Comparison of ENCODE assay signal across 8 cellular contexts in the genomic region with DNA sequence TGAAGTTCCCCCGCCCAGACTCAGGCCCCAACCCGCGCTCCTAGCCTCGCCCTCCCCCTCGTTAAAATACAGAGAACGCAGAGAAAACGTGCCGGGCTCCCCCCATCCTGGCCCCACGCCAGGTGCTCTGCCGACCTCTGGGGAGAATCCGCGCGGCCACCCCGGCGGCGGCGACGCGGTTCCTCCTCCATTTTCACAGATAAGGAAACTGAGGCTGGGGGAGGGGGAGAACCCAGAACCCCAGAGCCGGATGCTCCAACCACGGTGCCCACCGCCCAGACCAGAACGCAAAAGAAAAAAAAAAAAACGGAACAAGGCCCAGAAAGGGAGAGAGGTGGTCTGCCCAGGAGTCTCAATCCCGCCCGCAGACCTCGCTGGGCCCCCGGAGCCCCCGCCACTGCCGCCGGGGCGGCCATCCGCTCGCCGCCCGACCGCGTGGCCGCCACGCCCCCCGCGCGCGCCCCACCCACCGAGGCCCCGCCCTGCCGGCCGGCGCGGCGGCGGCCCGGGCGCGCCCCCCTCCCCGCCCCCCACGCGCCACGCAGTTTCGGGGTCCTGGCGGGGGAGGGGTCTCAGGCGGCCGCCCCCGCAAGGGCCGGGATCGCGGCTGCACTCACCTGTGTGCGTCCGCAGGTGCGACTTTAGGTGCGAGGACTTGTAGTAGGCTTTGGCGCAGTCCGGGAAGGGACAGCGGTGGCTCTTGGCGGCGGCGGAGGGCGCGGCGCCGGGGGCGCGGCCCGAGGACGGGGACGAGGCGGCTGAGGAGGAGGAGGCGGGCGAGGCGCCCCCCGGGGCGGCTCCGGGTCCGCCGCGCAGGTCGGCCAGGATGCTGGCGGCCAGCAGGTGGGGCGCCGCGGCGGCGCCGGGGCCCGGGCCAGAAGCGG. TPM values are rescaled to one million over a fixed set of nuclear protein-coding genes. Genes with fewer than 3 reads are reported as not detected.
DNase-seq lines count a peak whose midpoint lies in the region; ATAC-seq and TF ChIP-seq lines count a peak whose summit lies in the region.

No MANE protein-coding gene starts in this region.

- 0 to 1% methylated on average over 15 to 33 of the region's 106 CpGs for WGBS in thyroid gland, 2 donors

- no peaks in the 10 kb centered on the region for H3K9me3 ChIP-seq in thyroid gland

- no peak for TF ChIP-seq POLR2A in thyroid gland (IDR thresholded peaks at IDR 0.05)

- H3K4me1 Mint-ChIP-seq in T-helper 2 cell treated with Interferon-gamma antibody and Interleukin-4, amounts not matched to agents 5 μg/mL and 100 μg/mL, for 36 hours (ENCODE audit: low read depth), result peaks cover 8% of the 10 kb centered on the region
- H3K4me1 Mint-ChIP-seq in mesothelial cell of epicardium, result peaks cover 28% of the 10 kb centered on the region

- peak overlapping the region; percentile 95 for H3K27ac Mint-ChIP-seq in T-helper 2 cell treated with Interferon-gamma antibody and Interleukin-4, amounts not matched to agents 5 μg/mL and 100 μg/mL, for 36 hours
- peak overlapping the region; percentile 87 for H3K27ac Mint-ChIP-seq in mesothelial cell of epicardium

- H3K36me3 Mint-ChIP-seq in T-helper 2 cell treated with Interferon-gamma antibody and Interleukin-4, amounts not matched to agents 5 μg/mL and 100 μg/mL, for 36 hours (ENCODE audit: low read depth), result peaks cover 3% of the 10 kb centered on the region
- H3K36me3 Mint-ChIP-seq in mesothelial cell of epicardium, result no peaks in the 10 kb centered on the region

- DNase-seq in NCI-H1436 (lab: John Stamatoyannopoulos, UW) (peak; percentile 21), NCI-H1436 treated with DMSO at 0.1 percent for 48 hours (lab: John Stamatoyannopoulos, UW) (no peak), caudate nucleus (lab: John Stamatoyannopoulos, UW) (peak in 2 of 61 donors; percentile 11 to 32), mesothelial cell of epicardium (ENCODE audit: low spot score in 2 of 2, unreplicated experiment in 2 of 2) (no peak), thyroid gland (peak; percentile 22 to 32), epidermal melanocyte (ENCODE audit: insufficient read length, low spot score) (no peak)
- peak; percentile 60 for DNase-seq in T-helper 2 cell treated with Interferon-gamma antibody and Interleukin-4, amounts not matched to agents 5 μg/mL and 100 μg/mL, for 36 hours (ENCODE audit: low spot score)

- peak; percentile 2 for ATAC-seq in HG03108 (IDR thresholded peaks at IDR 0.05; ENCODE audit: unreplicated experiment)

- H3K27me3 Mint-ChIP-seq in T-helper 2 cell treated with Interferon-gamma antibody and Interleukin-4, amounts not matched to agents 5 μg/mL and 100 μg/mL, for 36 hours (ENCODE audit: low read depth), result no peaks in the 10 kb centered on the region
- peaks cover 13% of the 10 kb centered on the region for H3K27me3 Mint-ChIP-seq in mesothelial cell of epicardium (ENCODE audit: low read depth)

- peaks cover 27 to 44% of the 10 kb centered on the region in 2 donors for H3K4me1 ChIP-seq in thyroid gland

- no peaks in the 10 kb centered on the region for H3K36me3 ChIP-seq in thyroid gland

- H3K27me3 ChIP-seq in thyroid gland, result no peaks in the 10 kb centered on the region

- H3K27ac ChIP-seq in caudate nucleus (ENCODE audit: low read depth, low read length) (peak overlapping the region; percentile 40), thyroid gland (peak overlapping the region in 1 of 3 donors; percentile 52)

- intact Hi-C loops in thyroid gland (cut with DNase I), result no loop called here

- H3K4me3 ChIP-seq in thyroid gland (replicated peaks in 1 of 3), result peak overlapping the region; percentile 19 to 72 (median 37)

- H3K4me3 Mint-ChIP-seq in T-helper 2 cell treated with Interferon-gamma antibody and Interleukin-4, amounts not matched to agents 5 μg/mL and 100 μg/mL, for 36 hours, result peak overlapping the region; percentile 96
- peak overlapping the region; percentile 91 for H3K4me3 Mint-ChIP-seq in mesothelial cell of epicardium

- H3K9me3 Mint-ChIP-seq in T-helper 2 cell treated with Interferon-gamma antibody and Interleukin-4, amounts not matched to agents 5 μg/mL and 100 μg/mL, for 36 hours, result no peaks in the 10 kb centered on the region
- no peaks in the 10 kb centered on the region for H3K9me3 Mint-ChIP-seq in mesothelial cell of epicardium

- TF ChIP-seq CTCF in mesothelial cell of epicardium (IDR thresholded peaks at IDR 0.05; ENCODE audit: unreplicated experiment) (no peak), thyroid gland (IDR thresholded peaks at IDR 0.05) (no peak)

RNA-seq across cellular contexts. Expression of gene KLF16, which starts 0.7 kb away (rescaled TPM):
- total RNA-seq in mesothelial cell of epicardium (22.0 to 24.1 TPM (median 23.5 TPM) in 3 replicates), thyroid gland (1 to 10 TPM; 1.8 to 6.4 (median 3.4) TPM)

RNA-seq across cellular contexts. Expression of gene REXO1, which starts 14.4 kb away (rescaled TPM):
- total RNA-seq in mesothelial cell of epicardium, result 41.6 to 46.6 TPM (median 44.3 TPM) in 3 replicates
- total RNA-seq in thyroid gland, result 10 to 100 TPM; 14.0 to 21.8 (median 17.2) TPM

RNA-seq across cellular contexts. Expression of gene ABHD17A, which starts 22.6 kb away (rescaled TPM):
- total RNA-seq in mesothelial cell of epicardium (59.4 to 67.2 TPM (median 62.0 TPM) in 3 replicates), thyroid gland (100 to 1,000 TPM in 1 of 4 donors, 10 to 100 TPM in 3; 86.8 to 134 (median 91.4) TPM)

RNA-seq across cellular contexts. Expression of gene ADAT3, which starts 42.5 kb away (rescaled TPM):
- total RNA-seq in mesothelial cell of epicardium (14.2 to 17.2 TPM (median 15.5 TPM) in 3 replicates), thyroid gland (10 to 100 TPM in 2 of 4 donors, 1 to 10 TPM in 2; 4.0 to 14.6 (median 8.3) TPM)

RNA-seq across cellular contexts. Expression of gene SCAMP4, which starts 42.5 kb away (rescaled TPM):
- total RNA-seq in mesothelial cell of epicardium, result 93.5 to 97.7 TPM (median 93.5 TPM) in 3 replicates
- 100 to 1,000 TPM in 3 of 4 donors, 10 to 100 TPM in 1; 69.5 to 269 (median 137) TPM for total RNA-seq in thyroid gland

Comparison
In these comparisons a context has a peak if more than half of its experiments do, and no peak if none do; other contexts are left out.
1. DNase-seq: peak in NCI-H1436 (single experiment), T-helper 2 cell treated with Interferon-gamma antibody and Interleukin-4, amounts not matched to agents 5 μg/mL and 100 μg/mL, for 36 hours (single experiment) and thyroid gland (2 of 2); none in NCI-H1436 treated with DMSO at 0.1 percent for 48 hours (single experiment), mesothelial cell of epicardium (0 of 2) and epidermal melanocyte (single experiment).